12 cellular contexts compared by ENCODE assay signal in genomic region chr3:52495777-52496602, GRCh38. TPM values are rescaled to one million over a fixed set of nuclear protein-coding genes. Genes with fewer than 3 reads are reported as not detected.
DNase-seq lines count a peak whose midpoint lies in the region; ATAC-seq and TF ChIP-seq lines count a peak whose summit lies in the region.
"Had no signal": no experiment of that assay in that cellular context is flagged by ENCODE, and none has a peak within 500 bp of the region (broad histone marks: within the 10 kb centered on the region; RNA-seq: fewer than 3 reads in every experiment).

No MANE protein-coding gene starts in this region.

- H3K27ac Mint-ChIP-seq in activated CD4-positive, alpha-beta T cell treated with anti-CD3 and anti-CD28 coated beads, Interleukin-2, amount 10 ng/mL, durations not matched to agents 24 days and 14 days = no peak overlapping the region

- CTCF ChIA-PET in SK-N-SH (lab: Yijun Ruan, JAX) = interaction anchor here (1.3 to 2.1 kb wide), 3 partner anchors 14 to 24 kb away, joined by 3 to 8 read pairs (median 3); no protein-coding TSS in a partner anchor

- H3K27ac ChIP-seq in SK-N-SH (ENCODE audit: low read depth in 2 of 2, low read length in 1 of 2) = no peak overlapping the region
- peak overlapping the region; percentile 60 for H3K27ac ChIP-seq in muscle layer of duodenum (ENCODE audit: low read length)
- H3K27ac ChIP-seq: SK-N-MC had no signal

- no peaks in the 10 kb centered on the region for H3K27me3 Mint-ChIP-seq in activated CD4-positive, alpha-beta T cell treated with anti-CD3 and anti-CD28 coated beads, Interleukin-2, amount 10 ng/mL, durations not matched to agents 24 days and 14 days

- WGBS in SK-N-SH (ENCODE audit: low lambda C conversion rate) = 62% methylated on average over 5 of the region's 16 CpGs

- H3K36me3 ChIP-seq in SK-N-SH (replicated peaks in 1 of 2; ENCODE audit: control insufficient read depth in 1 of 2, insufficient read depth in 2 of 2, low read length in 1 of 2) (peaks cover 4 to 18% of the 10 kb centered on the region in 2 experiments), muscle layer of duodenum (ENCODE audit: control insufficient read depth in 1 of 2, insufficient read depth in 2 of 2, low read length in 2 of 2) (peaks cover 14 to 20% of the 10 kb centered on the region in 2 donors)

- H3K4me3 ChIP-seq in AG10803 (ENCODE audit: low read length) (no peak overlapping the region), SK-N-SH (ENCODE audit: low read depth in 2 of 2, low read length in 1 of 2) (no peak overlapping the region), muscle layer of duodenum (ENCODE audit: low read depth in 1 of 2, low read length in 2 of 2) (peak overlapping the region; percentile 30 to 46)
- H3K4me3 ChIP-seq: SK-N-MC, smooth muscle cell had no signal

- peak; percentile 62 for DNase-seq in AG10803 (ENCODE audit: low read depth)
- no peak for DNase-seq in SK-N-SH
- DNase-seq in fibroblast of gingiva (ENCODE audit: low read depth) = peak; percentile 45
- no peak for DNase-seq in activated CD4-positive, alpha-beta T cell treated with anti-CD3 and anti-CD28 coated beads, Interleukin-2, amount 10 ng/mL, durations not matched to agents 24 days and 14 days
- no peak for DNase-seq in GM10266 (ENCODE audit: extremely low spot score)
- no peak for DNase-seq in HuH-7 (ENCODE audit: low spot score)
- DNase-seq: activated CD8-positive, alpha-beta memory T cell treated with anti-CD3 and anti-CD28 coated beads, Interleukin-2, amount 50 U/mL, for 48 hours; NCI-H187 had no signal

- H3K9me3 ChIP-seq in SK-N-SH = no peaks in the 10 kb centered on the region
- no peaks in the 10 kb centered on the region for H3K9me3 ChIP-seq in muscle layer of duodenum (ENCODE audit: control insufficient read depth in 1 of 2, low read length in 2 of 2)

- no peak for ATAC-seq in HG03442 (IDR thresholded peaks at IDR 0.05; ENCODE audit: unreplicated experiment)

- H3K9me3 Mint-ChIP-seq in activated CD4-positive, alpha-beta T cell treated with anti-CD3 and anti-CD28 coated beads, Interleukin-2, amount 10 ng/mL, durations not matched to agents 24 days and 14 days = no peaks in the 10 kb centered on the region

- H3K4me1 ChIP-seq in SK-N-SH (ENCODE audit: control insufficient read depth in 1 of 2, insufficient read depth in 2 of 2, low read depth in 1 of 2, low read length in 1 of 2) (peaks cover 0 to 14% of the 10 kb centered on the region in 2 experiments; a peak in 1 of 4 replicates), muscle layer of duodenum (ENCODE audit: control insufficient read depth in 1 of 2, insufficient read depth in 2 of 2, low read length in 2 of 2) (peaks cover 0 to 19% of the 10 kb centered on the region in 2 donors)

- TF ChIP-seq RAD21 in SK-N-SH (IDR thresholded peaks at IDR 0.05; ENCODE audit: low read length) = no peak

- no peak overlapping the region for H3K4me2 ChIP-seq in SK-N-SH
- H3K4me2 ChIP-seq: smooth muscle cell had no signal

- no peak for TF ChIP-seq EP300 in SK-N-SH (IDR thresholded peaks at IDR 0.05; ENCODE audit: borderline replicate concordance in 1 of 2, low read depth in 1 of 2, low read length in 1 of 2)

- H4K20me1 ChIP-seq in SK-N-SH (ENCODE audit: insufficient read depth) = no peaks in the 10 kb centered on the region

- POLR2A ChIA-PET in SK-N-SH (lab: Yijun Ruan, JAX) = interaction anchor here (0.5 to 0.7 kb wide), 3 partner anchors 15 to 98 kb away, joined by 3 read pairs; no protein-coding TSS in a partner anchor

- no peaks in the 10 kb centered on the region for H3K4me1 Mint-ChIP-seq in activated CD4-positive, alpha-beta T cell treated with anti-CD3 and anti-CD28 coated beads, Interleukin-2, amount 10 ng/mL, durations not matched to agents 24 days and 14 days

- peaks cover 13% of the 10 kb centered on the region for H3K36me3 Mint-ChIP-seq in activated CD4-positive, alpha-beta T cell treated with anti-CD3 and anti-CD28 coated beads, Interleukin-2, amount 10 ng/mL, durations not matched to agents 24 days and 14 days (ENCODE audit: low read depth)

- TF ChIP-seq CTCF in AG10803 (conservative IDR thresholded peaks at IDR 0.05; ENCODE audit: low read length) (no peak), SK-N-SH (IDR thresholded peaks at IDR 0.05) (no peak), GM10266 (IDR thresholded peaks at IDR 0.05; ENCODE audit: control insufficient read depth, insufficient read depth, low read depth, missing control alignments) (no peak)

- H3F3A ChIP-seq in SK-N-SH (replicated peaks; ENCODE audit: insufficient read depth) = no peaks in the 10 kb centered on the region

- no peak overlapping the region for H3K9ac ChIP-seq in SK-N-SH

- intact Hi-C loops in activated CD4-positive, alpha-beta T cell treated with anti-CD3 and anti-CD28 coated beads, Interleukin-2, amount 10 ng/mL, durations not matched to agents 24 days and 14 days (cut with micrococcal nuclease) = no loop called here

- no peaks in the 10 kb centered on the region for H3K79me2 ChIP-seq in SK-N-SH (ENCODE audit: insufficient read depth)

- no peak overlapping the region for H2AFZ ChIP-seq in SK-N-SH (ENCODE audit: low read depth)

- no peaks in the 10 kb centered on the region for H3K27me3 ChIP-seq in SK-N-SH (ENCODE audit: insufficient read depth)
- H3K27me3 ChIP-seq in muscle layer of duodenum (ENCODE audit: low read depth, low read length) = no peaks in the 10 kb centered on the region

- H3K9me2 ChIP-seq in SK-N-SH = no peaks in the 10 kb centered on the region

- H3K4me3 Mint-ChIP-seq in activated CD4-positive, alpha-beta T cell treated with anti-CD3 and anti-CD28 coated beads, Interleukin-2, amount 10 ng/mL, durations not matched to agents 24 days and 14 days = no peak overlapping the region

TF ChIP-seq in SK-N-SH, 30 proteins besides CTCF, POLR2A, EP300 and RAD21:
- no peak for TF ChIP-seq MAX (IDR thresholded peaks at IDR 0.05; ENCODE audit: low read depth)
- TF ChIP-seq FOSL2 (IDR thresholded peaks at IDR 0.05; ENCODE audit: borderline replicate concordance, low read depth) = peak; percentile 38; the same call in 1 of the 2 replicates
- TF ChIP-seq, protein P1, sequence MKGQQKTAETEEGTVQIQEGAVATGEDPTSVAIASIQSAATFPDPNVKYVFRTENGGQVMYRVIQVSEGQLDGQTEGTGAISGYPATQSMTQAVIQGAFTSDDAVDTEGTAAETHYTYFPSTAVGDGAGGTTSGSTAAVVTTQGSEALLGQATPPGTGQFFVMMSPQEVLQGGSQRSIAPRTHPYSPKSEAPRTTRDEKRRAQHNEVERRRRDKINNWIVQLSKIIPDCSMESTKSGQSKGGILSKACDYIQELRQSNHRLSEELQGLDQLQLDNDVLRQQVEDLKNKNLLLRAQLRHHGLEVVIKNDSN (IDR thresholded peaks at IDR 0.05; ENCODE audit: borderline replicate concordance, low read depth) = no peak
- TF ChIP-seq TAF1 (IDR thresholded peaks at IDR 0.05; ENCODE audit: borderline replicate concordance, low read depth, low read length) = no peak
- TF ChIP-seq SMC3 (IDR thresholded peaks at IDR 0.05; ENCODE audit: low read depth, low read length) = no peak

RNA-seq across cellular contexts. Expression of gene STAB1, which starts 0.9 kb away (rescaled TPM):
- polyA plus RNA-seq in SK-N-SH (2012; rRNA removed) = 0.03 and 0.05 TPM in 2 replicates
- 0.01 TPM in 2 replicates for polyA plus RNA-seq in SK-N-SH (2012; cell fraction: cytosol; rRNA removed)
- 0.12 and 0.32 TPM in 2 replicates for polyA plus RNA-seq in SK-N-SH (2012; cell fraction: nucleus; rRNA removed)
- 0.07 TPM in 1 of 2 replicates, not detected in the other for total RNA-seq in activated CD4-positive, alpha-beta T cell treated with anti-CD3 and anti-CD28 coated beads, Interleukin-2, amount 10 ng/mL, durations not matched to agents 24 days and 14 days

RNA-seq across cellular contexts. Expression of gene NT5DC2, which starts 37.7 kb away (rescaled TPM):
- polyA plus RNA-seq in SK-N-SH (2012; rRNA removed) = 93.9 and 113 TPM in 2 replicates
- 67.9 and 104 TPM in 2 replicates for polyA plus RNA-seq in SK-N-SH (2012; cell fraction: cytosol; rRNA removed)
- 140 and 176 TPM in 2 replicates for polyA plus RNA-seq in SK-N-SH (2012; cell fraction: nucleus; rRNA removed)
- 75.6 and 76.9 TPM in 2 replicates for total RNA-seq in activated CD4-positive, alpha-beta T cell treated with anti-CD3 and anti-CD28 coated beads, Interleukin-2, amount 10 ng/mL, durations not matched to agents 24 days and 14 days

RNA-seq across cellular contexts. Expression of gene UQCC5, which starts 40.4 kb away (rescaled TPM):
- 43.8 and 124 TPM in 2 replicates for polyA plus RNA-seq in SK-N-SH (2012; rRNA removed)
- 66.8 and 89.4 TPM in 2 replicates for polyA plus RNA-seq in SK-N-SH (2012; cell fraction: cytosol; rRNA removed)
- polyA plus RNA-seq in SK-N-SH (2012; cell fraction: nucleus; rRNA removed) = 25.8 and 41.7 TPM in 2 replicates
- total RNA-seq in activated CD4-positive, alpha-beta T cell treated with anti-CD3 and anti-CD28 coated beads, Interleukin-2, amount 10 ng/mL, durations not matched to agents 24 days and 14 days = 13.8 TPM in 2 replicates

RNA-seq across cellular contexts. Expression of gene NISCH, which starts 40.6 kb away (rescaled TPM):
- polyA plus RNA-seq in SK-N-SH (2012; rRNA removed) = 77.5 and 95.1 TPM in 2 replicates
- polyA plus RNA-seq in SK-N-SH (2012; cell fraction: cytosol; rRNA removed) = 18.6 and 26.5 TPM in 2 replicates
- polyA plus RNA-seq in SK-N-SH (2012; cell fraction: nucleus; rRNA removed) = 448 and 541 TPM in 2 replicates
- total RNA-seq in activated CD4-positive, alpha-beta T cell treated with anti-CD3 and anti-CD28 coated beads, Interleukin-2, amount 10 ng/mL, durations not matched to agents 24 days and 14 days = 72.6 and 75.5 TPM in 2 replicates

RNA-seq across cellular contexts. Expression of gene TNNC1, which starts 42.1 kb away (rescaled TPM):
- 2.6 and 3.0 TPM in 2 replicates for polyA plus RNA-seq in SK-N-SH (2012; rRNA removed)
- 3.3 and 3.6 TPM in 2 replicates for polyA plus RNA-seq in SK-N-SH (2012; cell fraction: cytosol; rRNA removed)
- polyA plus RNA-seq in SK-N-SH (2012; cell fraction: nucleus; rRNA removed) = 2.5 and 3.3 TPM in 2 replicates
- total RNA-seq in activated CD4-positive, alpha-beta T cell treated with anti-CD3 and anti-CD28 coated beads, Interleukin-2, amount 10 ng/mL, durations not matched to agents 24 days and 14 days = 1.2 and 1.5 TPM in 2 replicates

Comparison
In these comparisons a context has a peak if more than half of its experiments do, and no peak if none do; other contexts are left out.
1. DNase-seq: peak in AG10803 (single experiment) and fibroblast of gingiva (single experiment); none in SK-N-SH (single experiment), activated CD4-positive, alpha-beta T cell treated with anti-CD3 and anti-CD28 coated beads, Interleukin-2, amount 10 ng/mL, durations not matched to agents 24 days and 14 days (single experiment), GM10266 (single experiment) and HuH-7 (single experiment).
2. H3K4me3 ChIP-seq: peak in muscle layer of duodenum (2 of 2); none in AG10803 (single experiment) and SK-N-SH (0 of 2).